In genomic region chr18:48750485-48751175, GRCh38 we compare ENCODE assay signal across 2 cellular contexts.
A peak's percentile ranks its signal among the peaks of the same experiment; 100 is the strongest.
TF ChIP-seq lines count a peak whose summit lies in the region.

No MANE protein-coding gene starts in this region.

TF ChIP-seq in H1, 55 proteins besides CTCF, POLR2A, EP300 and RAD21:
- no peak for TF ChIP-seq ATF2 (IDR thresholded peaks at IDR 0.05; ENCODE audit: low read length)
- TF ChIP-seq SIN3A (conservative IDR thresholded peaks at IDR 0.05 in 1 of 2, IDR thresholded peaks at IDR 0.05 in 1 of 2; ENCODE audit: low read depth in 1 of 2, low read length in 2 of 2) = no peak
- no peak for TF ChIP-seq JUN (IDR thresholded peaks at IDR 0.05; ENCODE audit: low read depth, low read length)
- no peak for TF ChIP-seq MAX (IDR thresholded peaks at IDR 0.05)
- no peak for TF ChIP-seq CREB1 (IDR thresholded peaks at IDR 0.05)
- TF ChIP-seq TAF1 (IDR thresholded peaks at IDR 0.05; ENCODE audit: low read depth, low read length) = no peak
- TF ChIP-seq CBX5 (IDR thresholded peaks at IDR 0.05; ENCODE audit: low read depth, low read length) = no peak
- no peak for TF ChIP-seq RNF2 (IDR thresholded peaks at IDR 0.05; ENCODE audit: borderline replicate concordance, low read depth, low read length, missing control alignments, poor library complexity, severe bottlenecking)

TF ChIP-seq in HepG2, 621 proteins besides CTCF, POLR2A, EP300 and RAD21:
- TF ChIP-seq ETS1 (CRISPR knock-in tag; IDR thresholded peaks at IDR 0.05) (no peak), ZNF768 (CRISPR knock-in tag; IDR thresholded peaks at IDR 0.05) (peak; percentile 80), ZBTB33 (CRISPR knock-in tag; IDR thresholded peaks at IDR 0.05) (no peak), NFAT5 (CRISPR knock-in tag; IDR thresholded peaks at IDR 0.05) (no peak)
